20 cellular contexts compared by ENCODE assay signal in the genomic region with DNA sequence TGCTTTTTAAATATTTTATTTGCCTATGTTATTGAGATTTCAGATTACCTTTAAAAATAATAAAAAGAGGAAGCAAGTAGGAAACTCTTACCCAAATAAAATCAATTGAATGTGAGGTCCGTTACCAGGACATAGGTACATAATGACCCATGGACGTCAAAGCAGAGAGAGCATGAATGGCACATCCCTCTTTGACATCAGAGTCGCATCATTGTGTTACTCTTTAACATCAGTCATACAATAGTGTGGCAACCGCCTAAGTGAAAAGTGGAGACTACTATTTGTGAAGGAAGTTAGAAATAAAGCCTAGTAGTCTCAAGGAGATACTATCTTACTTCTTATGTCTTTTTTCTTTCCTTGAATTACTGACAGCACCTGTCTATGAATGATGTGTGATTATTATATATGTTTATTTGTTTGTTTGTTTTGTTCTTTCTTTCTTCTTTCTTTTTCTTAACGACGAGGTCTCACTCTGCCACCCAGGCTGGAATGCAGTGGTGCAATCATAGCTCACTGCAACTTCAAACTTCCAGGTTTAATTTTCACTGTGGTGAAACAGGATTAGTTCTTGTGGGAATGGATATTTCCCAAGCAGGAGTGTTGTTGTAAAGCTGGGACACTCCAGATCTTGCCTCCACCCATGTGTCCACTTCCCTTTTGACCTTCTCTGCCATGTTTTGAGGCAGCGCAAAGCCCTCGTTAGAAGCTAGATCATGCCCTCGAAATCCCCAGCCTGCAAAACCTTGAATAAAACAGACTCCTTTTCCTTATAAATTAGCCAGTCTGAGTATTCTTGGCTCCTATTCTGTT.
"Had no signal": no experiment of that assay in that cellular context is flagged by ENCODE, and none has a peak within 500 bp of the region (broad histone marks: within the 10 kb centered on the region; RNA-seq: fewer than 3 reads in every experiment).

No MANE protein-coding gene starts in this region.

- DNase-seq: natural killer cell; occipital lobe; ovary; posterior cingulate gyrus; psoas muscle; right cardiac atrium; right lobe of liver; sigmoid colon; small intestine; stimulated activated CD4-positive, alpha-beta T cell treated with anti-CD3 and anti-CD28 coated beads, Interleukin-15, amount 100 ng/mL, for 24 hours; stimulated activated CD4-positive, alpha-beta T cell treated with anti-CD3 and anti-CD28 coated beads, Interleukin-2, amount 100 ng/mL, for 24 hours; stimulated activated CD4-positive, alpha-beta T cell treated with anti-CD3 and anti-CD28 coated beads, Interleukin-2, amount 100 ng/mL, for 48 hours; stimulated activated CD4-positive, alpha-beta T cell treated with anti-CD3 and anti-CD28 coated beads, Interleukin-4, amount 100 ng/mL, for 24 hours; stimulated activated naive B cell treated with anti-CD40 and anti-IgM and Interleukin-4, amounts not matched to agents 10 μg/mL and 1 μg/mL and 100 μg/mL, for 72 hours; stimulated activated naive CD4-positive, alpha-beta T cell treated with Interleukin-2 at 50 U/mL for 16 hours; stomach; thyroid gland; trophoblast cell; upper lobe of left lung had no signal

- ATAC-seq: natural killer cell; psoas muscle; right cardiac atrium; right lobe of liver; stimulated activated effector memory CD8-positive, alpha-beta T cell treated with anti-CD3 and anti-CD28 coated beads, Interleukin-12 subunit alpha, Interleukin-12 subunit beta, amount 100 ng/mL, for 72 hours; stimulated activated naive B cell treated with anti-CD40 and anti-IgM and Interleukin-4, amounts not matched to agents 10 μg/mL and 1 μg/mL and 100 μg/mL, for 72 hours had no signal
